In genomic region chr20:1757072-1757471, GRCh38 we compare ENCODE assay signal across 18 cellular contexts.
DNase-seq lines count a peak whose midpoint lies in the region; ATAC-seq and TF ChIP-seq lines count a peak whose summit lies in the region.
"Had no signal": no experiment of that assay in that cellular context is flagged by ENCODE, and none has a peak within 500 bp of the region (broad histone marks: within the 10 kb centered on the region; RNA-seq: fewer than 3 reads in every experiment).

No MANE protein-coding gene starts in this region.

- no peaks in the 10 kb centered on the region for H3K27me3 Mint-ChIP-seq in nephron (ENCODE audit: low read depth)

- peaks cover 8% of the 10 kb centered on the region for H3K4me1 Mint-ChIP-seq in nephron

- H3K9me3 Mint-ChIP-seq in nephron, result peaks cover 9% of the 10 kb centered on the region

- DNase-seq in CD1c-positive myeloid dendritic cell (ENCODE audit: extremely low spot score), result peak; percentile 51
- peak; percentile 86 for DNase-seq in NOMO-1 treated with DMSO at 0.1 percent for 48 hours (lab: John Stamatoyannopoulos, UW; ENCODE audit: unreplicated experiment)
- peak; percentile 2 to 5 for DNase-seq in cardiac fibroblast (ENCODE audit: low read depth in 2 of 2)
- DNase-seq in cerebellar nuclear complex (lab: John Stamatoyannopoulos, UW), result no peak
- DNase-seq in NCI-H128 (lab: John Stamatoyannopoulos, UW; ENCODE audit: unreplicated experiment), result no peak
- no peak for DNase-seq in posterior cingulate gyrus
- DNase-seq: activated naive CD4-positive, alpha-beta T cell treated with anti-CD3 and anti-CD28 coated beads, Interleukin-2, amount 50 U/mL, for 16 hours; CD8-positive, alpha-beta T cell; GOT3; NCI-H2107; NCI-H510A treated with DMSO at 0.1 percent for 48 hours; stimulated activated naive CD4-positive, alpha-beta T cell treated with Interleukin-2 at 50 U/mL for 16 hours had no signal

- ATAC-seq in GM18498 (IDR thresholded peaks at IDR 0.05; ENCODE audit: unreplicated experiment), result no peak
- ATAC-seq: CD8-positive, alpha-beta T cell; gastroesophageal sphincter had no signal

- no peak overlapping the region for H3K4me3 ChIP-seq in cardiac fibroblast (replicated peaks in 1 of 2; ENCODE audit: low read depth in 2 of 2, low read length in 2 of 2)
- H3K4me3 ChIP-seq: coronary artery, gastroesophageal sphincter, right atrium auricular region had no signal

- peak overlapping the region; percentile 96 to 99 (median 97) for H3K27ac Mint-ChIP-seq in nephron
- H3K27ac Mint-ChIP-seq: CD8-positive, alpha-beta T cell had no signal

- no peak overlapping the region for H3K4me3 Mint-ChIP-seq in nephron
- H3K4me3 Mint-ChIP-seq: CD8-positive, alpha-beta T cell; neural crest cell had no signal

- H3K36me3 Mint-ChIP-seq in nephron (ENCODE audit: low read depth), result no peaks in the 10 kb centered on the region
- H3K36me3 Mint-ChIP-seq: CD8-positive, alpha-beta T cell had no signal

- TF ChIP-seq CTCF in cardiac fibroblast (IDR thresholded peaks at IDR 0.05; ENCODE audit: low read depth, low read length), result no peak
- no peak for TF ChIP-seq CTCF in nephron (IDR thresholded peaks at IDR 0.05; ENCODE audit: unreplicated experiment in 3 of 3)

- intact Hi-C loops in posterior cingulate gyrus (cut with DNase I), result no loop called here

Comparison
In these comparisons a context has a peak if more than half of its experiments do, and no peak if none do; other contexts are left out.
1. DNase-seq: peak in CD1c-positive myeloid dendritic cell (single experiment), NOMO-1 treated with DMSO at 0.1 percent for 48 hours (single experiment) and cardiac fibroblast (2 of 2); none in cerebellar nuclear complex (0 of 2), NCI-H128 (single experiment) and posterior cingulate gyrus (0 of 10).